Comparison of ENCODE assay signal across 1 cellular context in the genomic region with DNA sequence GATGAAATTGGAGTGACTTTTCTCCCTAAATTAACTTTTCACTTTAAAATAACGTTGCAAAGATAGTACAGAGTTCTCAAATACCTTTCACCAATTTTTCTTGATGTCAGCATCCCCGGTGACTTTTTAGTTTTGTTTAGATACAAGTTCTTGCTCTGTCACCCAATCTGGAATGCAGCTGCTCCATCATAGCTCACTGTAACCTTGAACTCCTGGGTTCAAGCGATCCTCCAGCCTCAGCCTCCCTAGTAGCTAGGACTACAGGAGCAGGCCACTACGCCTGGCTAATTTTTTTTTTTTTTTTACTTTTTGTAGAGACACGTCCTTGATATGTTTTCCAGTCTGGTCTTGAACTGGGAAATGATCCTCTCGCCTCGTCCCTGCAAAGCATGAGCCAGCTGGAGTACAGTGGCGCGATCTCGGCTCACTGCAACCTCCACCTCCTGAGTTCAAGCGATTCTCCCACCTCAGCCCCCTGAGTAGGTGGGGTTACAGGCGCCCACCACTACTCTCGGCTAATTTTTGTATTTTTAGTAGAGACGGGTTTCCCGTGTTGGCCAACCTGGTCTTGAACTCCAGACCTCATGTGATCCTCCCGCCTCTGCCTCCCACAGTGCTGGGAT.
TF ChIP-seq lines count a peak whose summit lies in the region.

No MANE protein-coding gene starts in this region.

TF ChIP-seq in H1, 55 proteins besides CTCF, POLR2A, EP300 and RAD21:
- TF ChIP-seq ZNF274 (IDR thresholded peaks at IDR 0.05; ENCODE audit: borderline replicate concordance, extremely low read depth, low read length) (no peak), SIN3A (conservative IDR thresholded peaks at IDR 0.05 in 1 of 2, IDR thresholded peaks at IDR 0.05 in 1 of 2; ENCODE audit: low read depth in 1 of 2, low read length in 2 of 2) (peak in 1 of 2 experiments; percentile 4; a peak in 1 of 4 replicates)
